Comparison of ENCODE assay signal across 20 cellular contexts in genomic region chr19:34282611-34283519, GRCh38. TPM values are rescaled to one million over a fixed set of nuclear protein-coding genes. Genes with fewer than 3 reads are reported as not detected.
A peak's percentile ranks its signal among the peaks of the same experiment; 100 is the strongest.
DNase-seq lines count a peak whose midpoint lies in the region; ATAC-seq, FAIRE-seq and TF ChIP-seq lines count a peak whose summit lies in the region.
"Had no signal": no experiment of that assay in that cellular context is flagged by ENCODE, and none has a peak within 500 bp of the region (broad histone marks: within the 10 kb centered on the region; RNA-seq: fewer than 3 reads in every experiment).

No MANE protein-coding gene starts in this region.

- H3K9me3 Mint-ChIP-seq in Calu3 (ENCODE audit: low read depth, unreplicated experiment), result no peaks in the 10 kb centered on the region
- peaks cover 0 to under 1% (median 0%) of the 10 kb centered on the region in 9 donors for H3K9me3 Mint-ChIP-seq in naive thymus-derived CD8-positive, alpha-beta T cell

- TF ChIP-seq CTCF in Calu3 (IDR thresholded peaks at IDR 0.05; ENCODE audit: unreplicated experiment), result no peak
- TF ChIP-seq CTCF in bronchial epithelial cell (IDR thresholded peaks at IDR 0.05; ENCODE audit: insufficient read depth, low read length, severe bottlenecking), result no peak
- no peak for TF ChIP-seq CTCF in lower leg skin (IDR thresholded peaks at IDR 0.05)

- no peak overlapping the region for H3K4me3 Mint-ChIP-seq in Calu3 (ENCODE audit: low read depth, unreplicated experiment)
- no peak overlapping the region for H3K4me3 Mint-ChIP-seq in naive thymus-derived CD8-positive, alpha-beta T cell

- WGBS in lower leg skin, 2 donors, result 44 to 56% methylated on average over 2 of the region's 2 CpGs

- DNase-seq in Calu3, result peak; percentile 17
- peak; percentile 46 for DNase-seq in M059J (ENCODE audit: low read depth)
- peak; percentile 53 for DNase-seq in bronchial epithelial cell (ENCODE audit: low read depth)
- DNase-seq in naive thymus-derived CD8-positive, alpha-beta T cell, result no peak
- DNase-seq in iPS-NIHi7 (ENCODE audit: extremely low spot score), result no peak
- DNase-seq in iPS-NIHi11 (ENCODE audit: low spot score), result no peak
- DNase-seq in GM19238 (ENCODE audit: insufficient read length, low spot score), result no peak
- no peak for DNase-seq in lower leg skin (ENCODE audit: low spot score in 2 of 2)
- DNase-seq: activated CD8-positive, alpha-beta memory T cell treated with anti-CD3 and anti-CD28 coated beads for 24 hours; activated effector memory CD4-positive, alpha-beta T cell treated with Interleukin-2 at 50 U/mL for 16 hours; colonic mucosa; HCEC 1CT; head of caudate nucleus; NCI-H2107; NCI-H748 treated with DMSO at 0.1 percent for 48 hours; ovary; RPMI8226; stimulated activated CD4-positive, alpha-beta T cell treated with anti-CD3 and anti-CD28 coated beads, Interleukin-4, amount 100 ng/mL, for 4 hours; T-helper 1 cell had no signal

- TF ChIP-seq POLR2A in lower leg skin (IDR thresholded peaks at IDR 0.05), result no peak

- POLR2A ChIA-PET in naive thymus-derived CD8-positive, alpha-beta T cell (lab: Charles Lee), result interaction anchor here (1.2 kb wide), 1 partner anchor 12 kb away, joined by 6 read pairs; no protein-coding TSS in a partner anchor

- intact Hi-C loops in Calu3 (cut with micrococcal nuclease; ENCODE audit: unreplicated experiment), result no loop called here
- intact Hi-C loops in lower leg skin (cut with DNase I; ENCODE audit: low total_unique reads), result no loop called here

- ATAC-seq in naive thymus-derived CD8-positive, alpha-beta T cell, result no peak

- H3K4me1 Mint-ChIP-seq in Calu3 (ENCODE audit: low read depth, unreplicated experiment), result peaks cover 19% of the 10 kb centered on the region
- peaks cover 7 to 56% (median 30%) of the 10 kb centered on the region in 4 donors for H3K4me1 Mint-ChIP-seq in naive thymus-derived CD8-positive, alpha-beta T cell

- no peaks in the 10 kb centered on the region for H3K36me3 ChIP-seq in bronchial epithelial cell (ENCODE audit: control insufficient read depth, insufficient read depth, low read length)
- H3K36me3 ChIP-seq: colonic mucosa, ovary, thoracic aorta had no signal

- no peaks in the 10 kb centered on the region for H3K36me3 Mint-ChIP-seq in Calu3 (ENCODE audit: insufficient read depth, unreplicated experiment)
- H3K36me3 Mint-ChIP-seq in naive thymus-derived CD8-positive, alpha-beta T cell, result peaks cover 0 to 28% (median 25%) of the 10 kb centered on the region in 3 donors

- no peaks in the 10 kb centered on the region for H3K27me3 Mint-ChIP-seq in Calu3 (ENCODE audit: unreplicated experiment)
- H3K27me3 Mint-ChIP-seq in naive thymus-derived CD8-positive, alpha-beta T cell, result no peaks in the 10 kb centered on the region

- H3K4me3 ChIP-seq in bronchial epithelial cell (ENCODE audit: low read depth, low read length) (no peak overlapping the region), lower leg skin (ENCODE audit: low read depth, poor library complexity, severe bottlenecking) (no peak overlapping the region)
- H3K4me3 ChIP-seq: colonic mucosa, ovary, thoracic aorta had no signal

- no peaks in the 10 kb centered on the region for H3K27me3 ChIP-seq in bronchial epithelial cell (ENCODE audit: control insufficient read depth, insufficient read depth, low read length)
- H3K27me3 ChIP-seq: colonic mucosa, ovary had no signal

- CTCF ChIA-PET in Calu3 (lab: Charles Lee), result no interaction called here

- FAIRE-seq in bronchial epithelial cell (lab: Jason Lieb, UNC), result no peak

- no TSS peak for BruUV-seq in Calu3 (replicated peaks; lab: Mats Ljungman, UMichigan)

- H3K27ac Mint-ChIP-seq in Calu3 (ENCODE audit: unreplicated experiment), result no peak overlapping the region
- peak overlapping the region in 6 of 10 donors; percentile 4 to 53 (median 31) for H3K27ac Mint-ChIP-seq in naive thymus-derived CD8-positive, alpha-beta T cell

RNA-seq across cellular contexts. Expression of gene GARRE1, which starts 28.5 kb away (rescaled TPM):
- total RNA-seq in Calu3 (2022) (18.0 and 19.9 TPM in 2 replicates), bronchial epithelial cell (6.1 and 7.7 TPM in 2 replicates), lower leg skin (10 to 100 TPM; 27.6 to 36.6 (median 31.7) TPM)
- total RNA-seq in M059J (2014; rRNA removed; shearing (Covaris generic)), result 8.4 and 12.4 TPM in 2 replicates
- total RNA-seq in naive thymus-derived CD8-positive, alpha-beta T cell, result 10 to 100 TPM; 41.5 to 53.7 TPM
- polyA plus RNA-seq in naive thymus-derived CD8-positive, alpha-beta T cell, result 1 to 10 TPM; 5.4 to 6.3 (median 5.6) TPM

Comparison
In these comparisons a context has a peak if more than half of its experiments do, and no peak if none do; other contexts are left out.
1. DNase-seq: peak in Calu3 (single experiment), M059J (single experiment) and bronchial epithelial cell (single experiment); none in naive thymus-derived CD8-positive, alpha-beta T cell (0 of 10), iPS-NIHi7 (single experiment), iPS-NIHi11 (single experiment), GM19238 (single experiment) and lower leg skin (0 of 2).